ENCODE assay signal across 1 cellular context in genomic region chr19:7930030-7930429, GRCh38.
TF ChIP-seq lines count a peak whose summit lies in the region.

No MANE protein-coding gene starts in this region.

TF ChIP-seq in HepG2, 621 proteins besides CTCF, POLR2A, EP300 and RAD21:
- 0 out of 2 replicates have a peak, but pooled peaks have one; percentile 12 for TF ChIP-seq ZNF768 (CRISPR knock-in tag; IDR thresholded peaks at IDR 0.05)
- TF ChIP-seq ZNF460 (CRISPR knock-in tag; IDR thresholded peaks at IDR 0.05; ENCODE audit: borderline replicate concordance): peak; percentile 77
- TF ChIP-seq ZNF770 (CRISPR knock-in tag; IDR thresholded peaks at IDR 0.05): peak; percentile 91
- TF ChIP-seq ATF3 (CRISPR knock-in tag; IDR thresholded peaks at IDR 0.05): 0 out of 2 replicates have a peak, but pooled peaks have one; percentile 28
- TF ChIP-seq ZMYM3 (CRISPR knock-in tag; IDR thresholded peaks at IDR 0.05): 0 out of 2 replicates have a peak, but pooled peaks have one; percentile 31
- TF ChIP-seq ZNF362 (CRISPR knock-in tag; IDR thresholded peaks at IDR 0.05; ENCODE audit: borderline replicate concordance): 0 out of 2 replicates have a peak, but pooled peaks have one; percentile 30
- TF ChIP-seq FOSL2 (CRISPR knock-in tag; IDR thresholded peaks at IDR 0.05): peak; percentile 88
- TF ChIP-seq JUNB (CRISPR knock-in tag; IDR thresholded peaks at IDR 0.05; ENCODE audit: borderline replicate concordance): 0 out of 2 replicates have a peak, but pooled peaks have one; percentile 40
- TF ChIP-seq ZNF121 (CRISPR knock-in tag; IDR thresholded peaks at IDR 0.05): peak; percentile 67
TF ChIP-seq in HepG2: peak in this region for 9; not testable (repeated sequence) for 612.
